8 cellular contexts compared by ENCODE assay signal in genomic region chr12:89756638-89757321, GRCh38. TPM values are rescaled to one million over a fixed set of nuclear protein-coding genes. Genes with fewer than 3 reads are reported as not detected.
A peak's percentile ranks its signal among the peaks of the same experiment; 100 is the strongest.
DNase-seq lines count a peak whose midpoint lies in the region; ATAC-seq and TF ChIP-seq lines count a peak whose summit lies in the region.

No MANE protein-coding gene starts in this region.

- no peak overlapping the region for H3K4me3 ChIP-seq in left lung

- H3K36me3 Mint-ChIP-seq in activated T-helper 2 cell treated with anti-CD3 and anti-CD28 coated beads, Interferon-gamma antibody, Interleukin-2, Interleukin-4, amounts not matched to agents 10 μg/mL and 5 μg/mL and 100 μg/mL, durations not matched to agents 14 hours and 24 hours and 36 hours (ENCODE audit: low read depth) = no peaks in the 10 kb centered on the region

- peaks cover 0 to 20% of the 10 kb centered on the region in 2 donors for H3K4me1 ChIP-seq in left lung

- no peak overlapping the region for H3K4me3 Mint-ChIP-seq in activated T-helper 2 cell treated with anti-CD3 and anti-CD28 coated beads, Interferon-gamma antibody, Interleukin-2, Interleukin-4, amounts not matched to agents 10 μg/mL and 5 μg/mL and 100 μg/mL, durations not matched to agents 14 hours and 24 hours and 36 hours (ENCODE audit: low read depth)

- no peak for TF ChIP-seq CTCF in left lung (IDR thresholded peaks at IDR 0.05)

- H3K27me3 Mint-ChIP-seq in activated T-helper 2 cell treated with anti-CD3 and anti-CD28 coated beads, Interferon-gamma antibody, Interleukin-2, Interleukin-4, amounts not matched to agents 10 μg/mL and 5 μg/mL and 100 μg/mL, durations not matched to agents 14 hours and 24 hours and 36 hours (ENCODE audit: low read depth) = peaks cover 2% of the 10 kb centered on the region

- H3K27me3 ChIP-seq in left lung = no peaks in the 10 kb centered on the region

- peak; percentile 7 for DNase-seq in activated T-cell treated with anti-CD3 and anti-CD28 coated beads for 4 hours
- DNase-seq in activated T-cell treated with anti-CD3 and anti-CD28 coated beads, Interleukin-2, amount 50 U/mL, for 48 hours = no peak
- peak; percentile 96 for DNase-seq in H4 (ENCODE audit: low spot score)
- peak; percentile 99 for DNase-seq in Kasumi-1 (lab: John Stamatoyannopoulos, UW)
- DNase-seq in activated T-helper 2 cell treated with anti-CD3 and anti-CD28 coated beads, Interferon-gamma antibody, Interleukin-2, Interleukin-4, amounts not matched to agents 10 μg/mL and 5 μg/mL and 100 μg/mL, durations not matched to agents 14 hours and 24 hours and 36 hours (ENCODE audit: low spot score) = peak; percentile 27
- no peak for DNase-seq in left lung
- no peak for DNase-seq in SHP77 (lab: John Stamatoyannopoulos, UW)
- no peak for DNase-seq in NCI-H1105 treated with DMSO at 0.1 percent for 48 hours (lab: John Stamatoyannopoulos, UW)

- no peaks in the 10 kb centered on the region for H3K9me3 ChIP-seq in left lung

- H3K4me1 Mint-ChIP-seq in activated T-helper 2 cell treated with anti-CD3 and anti-CD28 coated beads, Interferon-gamma antibody, Interleukin-2, Interleukin-4, amounts not matched to agents 10 μg/mL and 5 μg/mL and 100 μg/mL, durations not matched to agents 14 hours and 24 hours and 36 hours (ENCODE audit: low read depth) = peaks cover 28% of the 10 kb centered on the region

- H3K27ac Mint-ChIP-seq in activated T-helper 2 cell treated with anti-CD3 and anti-CD28 coated beads, Interferon-gamma antibody, Interleukin-2, Interleukin-4, amounts not matched to agents 10 μg/mL and 5 μg/mL and 100 μg/mL, durations not matched to agents 14 hours and 24 hours and 36 hours = peak overlapping the region; percentile 56

- no peaks in the 10 kb centered on the region for H3K36me3 ChIP-seq in left lung

- peak; percentile 89 for ATAC-seq in left lung

- intact Hi-C loops in activated T-helper 2 cell treated with anti-CD3 and anti-CD28 coated beads, Interferon-gamma antibody, Interleukin-2, Interleukin-4, amounts not matched to agents 10 μg/mL and 5 μg/mL and 100 μg/mL, durations not matched to agents 14 hours and 24 hours and 36 hours (cut with micrococcal nuclease) = loop anchor here (1.0 to 10.0 kb wide), 10 partner anchors 13 to 742 kb away; no protein-coding TSS in a partner anchor
- intact Hi-C loops in left lung (cut with DNase I) = no loop called here

- peak overlapping the region; percentile 71 to 95 for H3K27ac ChIP-seq in left lung

- H3K9me3 Mint-ChIP-seq in activated T-helper 2 cell treated with anti-CD3 and anti-CD28 coated beads, Interferon-gamma antibody, Interleukin-2, Interleukin-4, amounts not matched to agents 10 μg/mL and 5 μg/mL and 100 μg/mL, durations not matched to agents 14 hours and 24 hours and 36 hours = peaks cover 4% of the 10 kb centered on the region

RNA-seq across cellular contexts. Expression of gene ATP2B1, which starts 48.1 kb away (rescaled TPM):
- total RNA-seq in H4 (2014; rRNA removed; shearing (Covaris generic)) = 23.2 and 28.7 TPM in 2 replicates
- 19.0 and 21.0 TPM in 2 replicates for total RNA-seq in activated T-helper 2 cell treated with anti-CD3 and anti-CD28 coated beads, Interferon-gamma antibody, Interleukin-2, Interleukin-4, amounts not matched to agents 10 μg/mL and 5 μg/mL and 100 μg/mL, durations not matched to agents 14 hours and 24 hours and 36 hours
- 10 to 100 TPM; 29.4 to 54.0 TPM for total RNA-seq in left lung

Comparison
In these comparisons a context has a peak if more than half of its experiments do, and no peak if none do; other contexts are left out.
1. DNase-seq: peak in activated T-cell treated with anti-CD3 and anti-CD28 coated beads for 4 hours (single experiment), H4 (single experiment), Kasumi-1 (2 of 2) and activated T-helper 2 cell treated with anti-CD3 and anti-CD28 coated beads, Interferon-gamma antibody, Interleukin-2, Interleukin-4, amounts not matched to agents 10 μg/mL and 5 μg/mL and 100 μg/mL, durations not matched to agents 14 hours and 24 hours and 36 hours (single experiment); none in activated T-cell treated with anti-CD3 and anti-CD28 coated beads, Interleukin-2, amount 50 U/mL, for 48 hours (0 of 2), left lung (0 of 2), SHP77 (0 of 2) and NCI-H1105 treated with DMSO at 0.1 percent for 48 hours (single experiment).